ENCODE assay signal across 16 cellular contexts in the genomic region with DNA sequence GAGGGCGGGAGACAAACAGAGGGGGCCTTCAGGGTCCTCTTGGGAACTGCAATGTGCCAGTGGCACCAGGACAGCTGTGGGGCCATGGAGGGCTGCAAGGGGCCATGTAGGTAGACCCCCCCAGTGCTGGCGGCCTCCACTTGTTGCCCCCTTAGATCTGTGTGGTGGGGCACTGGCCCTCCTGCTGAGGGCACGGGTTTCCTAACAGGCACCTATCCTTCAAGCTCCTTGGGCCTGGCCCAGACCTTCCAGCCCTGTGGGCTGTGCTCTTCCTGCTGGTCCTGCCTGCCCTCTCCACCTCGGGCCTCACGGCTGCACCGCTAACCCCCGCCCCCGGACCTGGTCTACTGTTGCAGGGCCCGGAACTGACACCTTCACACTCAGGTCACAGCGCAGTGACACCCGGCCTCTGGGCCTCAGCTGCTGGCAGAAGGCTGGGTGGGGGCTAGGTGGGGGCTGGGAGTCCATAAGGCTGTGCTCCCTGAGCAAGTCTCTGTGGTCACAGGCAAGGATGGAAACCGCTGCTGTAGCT. TPM values are rescaled to one million over a fixed set of nuclear protein-coding genes. Genes with fewer than 3 reads are reported as not detected.
DNase-seq lines count a peak whose midpoint lies in the region; ATAC-seq, FAIRE-seq and TF ChIP-seq lines count a peak whose summit lies in the region.
"Had no signal": no experiment of that assay in that cellular context is flagged by ENCODE, and none has a peak within 500 bp of the region (broad histone marks: within the 10 kb centered on the region; RNA-seq: fewer than 3 reads in every experiment).

No MANE protein-coding gene starts in this region.

- DNase-seq in activated T-cell treated with anti-CD3 and anti-CD28 coated beads, Interleukin-2, amount 50 U/mL, for 24 hours: peak; percentile 36
- DNase-seq in activated T-cell treated with anti-CD3 and anti-CD28 coated beads for 4 hours: no peak
- DNase-seq in activated CD8-positive, alpha-beta memory T cell treated with anti-CD3 and anti-CD28 coated beads, Interleukin-2, amount 50 U/mL, for 4 hours: peak; percentile 27
- no peak for DNase-seq in HepG2 (ENCODE audit: low spot score)
- DNase-seq in stimulated activated effector memory CD8-positive, alpha-beta T cell treated with anti-CD3 and anti-CD28 coated beads, Interleukin-12 subunit alpha, Interleukin-12 subunit beta, amount 100 ng/mL, for 72 hours (ENCODE audit: low spot score in 2 of 2): peak in 1 of 2 donors; percentile 71
- DNase-seq in SHP77 treated with DMSO at 0.1 percent for 48 hours (lab: John Stamatoyannopoulos, UW): no peak
- DNase-seq: cerebellar nuclear complex; NCI-H446; stimulated activated CD4-positive, alpha-beta T cell treated with anti-CD3 and anti-CD28 coated beads, Interleukin-2, amount 100 ng/mL, for 48 hours had no signal

- no peak overlapping the region for H3K9ac ChIP-seq in HepG2 (ENCODE audit: insufficient read depth, low read depth, low read length)
- H3K9ac ChIP-seq: KMS-11 had no signal

- H3K79me2 ChIP-seq in HepG2 (ENCODE audit: insufficient read depth, low read length): no peaks in the 10 kb centered on the region

- CTCF ChIA-PET in HepG2 (lab: Yijun Ruan, JAX; ENCODE audit: low intra/inter-chr PET ratio, low total read pairs): no interaction called here

- H3K4me2 ChIP-seq in HepG2 (ENCODE audit: low read depth, low read length): no peak overlapping the region
- H3K4me2 ChIP-seq: KMS-11 had no signal

- no peak overlapping the region for H2AFZ ChIP-seq in HepG2 (ENCODE audit: low read length)

- in situ Hi-C loops in HepG2 (cut with HindIII; ENCODE audit: extremely low pct_ligation_motif_present, low pct_unique_long_range_greater_than_20kb): no loop called here

- H4K20me1 ChIP-seq in HepG2 (ENCODE audit: insufficient read depth, low read length): no peaks in the 10 kb centered on the region

- no peaks in the 10 kb centered on the region for H3K9me3 Mint-ChIP-seq in activated T-cell treated with anti-CD3 and anti-CD28 coated beads, Interleukin-2, amount 50 U/mL, for 24 hours
- no peaks in the 10 kb centered on the region for H3K9me3 Mint-ChIP-seq in stimulated activated effector memory CD8-positive, alpha-beta T cell treated with anti-CD3 and anti-CD28 coated beads, Interleukin-12 subunit alpha, Interleukin-12 subunit beta, amount 100 ng/mL, for 72 hours

- intact Hi-C loops in HepG2 (cut with micrococcal nuclease; ENCODE audit: unreplicated experiment): no loop called here

- WGBS in HepG2 (ENCODE audit: low lambda C conversion rate): no CpG with 5 or more reads among the region's 12 CpGs

- no peaks in the 10 kb centered on the region for H3K27me3 Mint-ChIP-seq in activated T-cell treated with anti-CD3 and anti-CD28 coated beads, Interleukin-2, amount 50 U/mL, for 24 hours

- ATAC-seq in HepG2: peak; percentile 23; the same call in 1 of the 3 replicates
- ATAC-seq in stimulated activated effector memory CD8-positive, alpha-beta T cell treated with anti-CD3 and anti-CD28 coated beads, Interleukin-12 subunit alpha, Interleukin-12 subunit beta, amount 100 ng/mL, for 72 hours: peak; percentile 76
- no peak for ATAC-seq in HG03025 (IDR thresholded peaks at IDR 0.05; ENCODE audit: low FRiP score, unreplicated experiment)
- ATAC-seq in GM21360 (IDR thresholded peaks at IDR 0.05; ENCODE audit: unreplicated experiment): no peak

- TF ChIP-seq EP300 in HepG2 (IDR thresholded peaks at IDR 0.05; ENCODE audit: low read depth in 2 of 2, low read length in 2 of 2) (no peak), HepG2 (CRISPR knock-in tag; IDR thresholded peaks at IDR 0.05; ENCODE audit: borderline replicate concordance) (no peak)

- no peak for TF ChIP-seq POLR2A in HepG2 (IDR thresholded peaks at IDR 0.05; ENCODE audit: insufficient read depth in 1 of 2, low read depth in 2 of 2, low read length in 2 of 2)

- H3K36me3 Mint-ChIP-seq in activated T-cell treated with anti-CD3 and anti-CD28 coated beads, Interleukin-2, amount 50 U/mL, for 24 hours (ENCODE audit: low read depth): no peaks in the 10 kb centered on the region
- no peaks in the 10 kb centered on the region for H3K36me3 Mint-ChIP-seq in stimulated activated effector memory CD8-positive, alpha-beta T cell treated with anti-CD3 and anti-CD28 coated beads, Interleukin-12 subunit alpha, Interleukin-12 subunit beta, amount 100 ng/mL, for 72 hours

- no peaks in the 10 kb centered on the region for H3K9me3 ChIP-seq in HepG2 (ENCODE audit: low read length)

- TF ChIP-seq RAD21 in HepG2 (CRISPR knock-in tag; IDR thresholded peaks at IDR 0.05): no peak

- POLR2A ChIA-PET in HepG2 (lab: Yijun Ruan, JAX): no interaction called here

- no peak overlapping the region for H3K4me3 Mint-ChIP-seq in activated T-cell treated with anti-CD3 and anti-CD28 coated beads, Interleukin-2, amount 50 U/mL, for 24 hours
- H3K4me3 Mint-ChIP-seq in stimulated activated effector memory CD8-positive, alpha-beta T cell treated with anti-CD3 and anti-CD28 coated beads, Interleukin-12 subunit alpha, Interleukin-12 subunit beta, amount 100 ng/mL, for 72 hours: peak overlapping the region; percentile 39

- H3K4me1 ChIP-seq in HepG2 (ENCODE audit: insufficient read depth, low read length): peaks cover 12% of the 10 kb centered on the region

- H3K27ac ChIP-seq in HepG2 (ENCODE audit: extremely low read length, insufficient read depth, low read length): no peak overlapping the region
- H3K27ac ChIP-seq: KMS-11 had no signal

- no TSS peak for BruUV-seq in HepG2 (replicated peaks; lab: Mats Ljungman, UMichigan)

- peaks cover 11 to 24% of the 10 kb centered on the region in 2 experiments; a peak in 4 of 5 replicates for H3K27me3 ChIP-seq in HepG2 (ENCODE audit: control insufficient read depth in 1 of 2, insufficient read depth in 2 of 2, low read length in 2 of 2)

- peaks cover 12% of the 10 kb centered on the region for H3K4me1 Mint-ChIP-seq in activated T-cell treated with anti-CD3 and anti-CD28 coated beads, Interleukin-2, amount 50 U/mL, for 24 hours (ENCODE audit: low read depth)
- peaks cover 58% of the 10 kb centered on the region for H3K4me1 Mint-ChIP-seq in stimulated activated effector memory CD8-positive, alpha-beta T cell treated with anti-CD3 and anti-CD28 coated beads, Interleukin-12 subunit alpha, Interleukin-12 subunit beta, amount 100 ng/mL, for 72 hours

- TF ChIP-seq CTCF in HepG2 (CRISPR knock-in tag; IDR thresholded peaks at IDR 0.05): no peak

- FAIRE-seq in HepG2 (lab: Jason Lieb, UNC): no peak
- FAIRE-seq: G401.6, islet of Langerhans had no signal

- H3K27ac Mint-ChIP-seq in activated T-cell treated with anti-CD3 and anti-CD28 coated beads, Interleukin-2, amount 50 U/mL, for 24 hours: no peak overlapping the region
- H3K27ac Mint-ChIP-seq in stimulated activated effector memory CD8-positive, alpha-beta T cell treated with anti-CD3 and anti-CD28 coated beads, Interleukin-12 subunit alpha, Interleukin-12 subunit beta, amount 100 ng/mL, for 72 hours: peak overlapping the region; percentile 88

- H3K36me3 ChIP-seq in HepG2 (replicated peaks in 1 of 2; ENCODE audit: control insufficient read depth in 1 of 2, insufficient read depth in 2 of 2, low read length in 2 of 2): no peaks in the 10 kb centered on the region

- peak overlapping the region in 1 of 3 experiments; percentile 23; a peak in 1 of 6 replicates for H3K4me3 ChIP-seq in HepG2 (replicated peaks in 1 of 3; ENCODE audit: insufficient read depth in 1 of 3, low read depth in 2 of 3, low read length in 3 of 3)

TF ChIP-seq in HepG2, 621 proteins besides CTCF, POLR2A, EP300 and RAD21:
- TF ChIP-seq ZFY (CRISPR knock-in tag; IDR thresholded peaks at IDR 0.05): 0 out of 2 replicates have a peak, but pooled peaks have one; percentile 27
- no peak for TF ChIP-seq ZNF138 (CRISPR knock-in tag; IDR thresholded peaks at IDR 0.05; ENCODE audit: low read depth)

RNA-seq across cellular contexts. Expression of a gene that starts 12.6 kb away (rescaled TPM):
- 0.20 and 0.39 TPM in 2 replicates for total RNA-seq in HepG2 (2016; rRNA removed; fragmentation: Illumina TruSeq; extraction: Trizol)
- total RNA-seq in HepG2 (2016; cell fraction: cytosol; rRNA removed; fragmentation: Illumina TruSeq; extraction: Trizol; ENCODE audit: low read depth): 0.61 TPM in 1 of 2 replicates, not detected in the other
- 0.11 and 0.51 TPM in 2 replicates for total RNA-seq in HepG2 (2016; cell fraction: insoluble cytoplasmic fraction; rRNA removed; fragmentation: Illumina TruSeq; extraction: Trizol)
- 0.28 and 0.45 TPM in 2 replicates for total RNA-seq in HepG2 (2016; cell fraction: membrane; rRNA removed; fragmentation: Illumina TruSeq; extraction: Trizol)
- total RNA-seq in HepG2 (2016; cell fraction: nucleus; rRNA removed; fragmentation: Illumina TruSeq; extraction: Trizol): 0.31 TPM in 1 of 2 replicates, not detected in the other
- 0.14 and 0.41 TPM in 2 replicates for polyA plus RNA-seq in HepG2 (2011; rRNA removed)
- 0.23 and 0.33 TPM in 2 replicates for polyA plus RNA-seq in HepG2 (2011; cell fraction: cytosol; rRNA removed)
- polyA plus RNA-seq in HepG2 (2011; cell fraction: nucleus; rRNA removed): 0.34 and 0.90 TPM in 2 replicates
- 0.04 and 0.09 TPM in 2 replicates for polyA plus RNA-seq in HepG2 (2012)
- polyA plus RNA-seq in HepG2 (2016; cell fraction: cytosol; fragmentation: Illumina TruSeq; extraction: Trizol; ENCODE audit: low read depth): 0.08 and 0.25 TPM in 2 replicates
- polyA plus RNA-seq in HepG2 (2016; cell fraction: insoluble cytoplasmic fraction; fragmentation: Illumina TruSeq; extraction: Trizol; ENCODE audit: low read depth): 0.42 and 0.59 TPM in 2 replicates
- polyA plus RNA-seq in HepG2 (2016; cell fraction: membrane; fragmentation: Illumina TruSeq; extraction: Trizol; ENCODE audit: low read depth): 0.24 and 0.30 TPM in 2 replicates
- 0.36 and 0.65 TPM in 2 replicates for polyA plus RNA-seq in HepG2 (2016; cell fraction: nucleus; fragmentation: Illumina TruSeq; extraction: Trizol; ENCODE audit: insufficient read depth, low read depth)
- 0.10 and 0.72 TPM in 2 replicates for polyA minus RNA-seq in HepG2 (2011; rRNA and poly(A)+ RNA removed; ENCODE audit: low replicate concordance)
- not detected in 2 replicates for polyA minus RNA-seq in HepG2 (2011; cell fraction: cytosol; rRNA and poly(A)+ RNA removed)
- 0.75 TPM in 1 of 2 replicates, not detected in the other for polyA minus RNA-seq in HepG2 (2011; cell fraction: nucleus; rRNA and poly(A)+ RNA removed)
- total RNA-seq: A673, H4 had no signal

Comparison
In these comparisons a context has a peak if more than half of its experiments do, and no peak if none do; other contexts are left out.
1. DNase-seq: peak in activated T-cell treated with anti-CD3 and anti-CD28 coated beads, Interleukin-2, amount 50 U/mL, for 24 hours (single experiment) and activated CD8-positive, alpha-beta memory T cell treated with anti-CD3 and anti-CD28 coated beads, Interleukin-2, amount 50 U/mL, for 4 hours (single experiment); none in activated T-cell treated with anti-CD3 and anti-CD28 coated beads for 4 hours (single experiment), HepG2 (single experiment) and SHP77 treated with DMSO at 0.1 percent for 48 hours (single experiment).
2. ATAC-seq: peak in HepG2 (single experiment) and stimulated activated effector memory CD8-positive, alpha-beta T cell treated with anti-CD3 and anti-CD28 coated beads, Interleukin-12 subunit alpha, Interleukin-12 subunit beta, amount 100 ng/mL, for 72 hours (single experiment); none in HG03025 (single experiment) and GM21360 (single experiment).